Comparison of ENCODE assay signal across 1 cellular context in the genomic region with DNA sequence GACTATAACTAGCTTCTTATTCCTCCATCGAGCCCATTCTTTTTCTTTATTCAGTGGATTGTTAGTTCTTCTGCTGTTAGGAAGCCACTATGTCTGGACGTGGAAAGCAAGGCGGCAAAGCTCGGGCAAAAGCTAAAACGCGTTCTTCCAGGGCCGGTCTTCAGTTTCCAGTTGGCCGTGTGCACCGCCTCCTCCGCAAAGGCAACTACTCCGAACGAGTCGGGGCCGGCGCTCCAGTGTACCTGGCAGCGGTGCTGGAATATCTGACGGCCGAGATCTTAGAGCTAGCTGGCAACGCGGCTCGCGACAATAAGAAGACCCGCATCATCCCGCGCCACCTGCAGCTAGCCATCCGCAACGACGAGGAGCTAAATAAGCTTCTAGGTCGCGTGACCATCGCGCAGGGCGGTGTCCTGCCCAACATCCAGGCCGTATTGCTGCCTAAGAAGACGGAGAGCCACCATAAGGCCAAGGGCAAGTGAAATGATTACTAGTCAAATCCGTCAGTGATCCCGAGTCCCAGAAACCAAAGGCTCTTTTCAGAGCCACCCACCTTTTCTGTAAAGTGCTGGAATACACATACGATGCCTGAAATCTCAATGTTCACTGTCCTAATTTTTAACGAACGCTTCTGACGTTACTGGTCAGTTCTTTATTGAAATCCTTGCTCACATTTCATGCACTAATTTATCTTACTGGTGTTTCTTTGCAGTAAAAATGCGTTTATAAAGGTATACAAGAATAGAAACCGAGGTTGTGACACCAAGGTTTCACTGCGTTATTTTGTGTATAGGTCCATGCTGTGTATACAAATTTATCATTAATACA.
TF ChIP-seq lines count a peak whose summit lies in the region.

No MANE protein-coding gene starts in this region.

TF ChIP-seq in GM12878, 131 proteins besides CTCF, POLR2A, EP300 and RAD21 (continued from another document and continues in another):
- TF ChIP-seq FOXM1 (IDR thresholded peaks at IDR 0.05; ENCODE audit: low read depth, low read length) (peak; percentile 57), IRF4 (IDR thresholded peaks at IDR 0.05; ENCODE audit: low read depth, low read length) (0 out of 2 replicates have a peak, but pooled peaks have one; percentile 13), HDAC2 (IDR thresholded peaks at IDR 0.05) (no peak), TARDBP (IDR thresholded peaks at IDR 0.05; ENCODE audit: borderline replicate concordance) (no peak), RAD51 (IDR thresholded peaks at IDR 0.05) (peak; percentile 27; the same call in 1 of the 2 replicates), JUNB (IDR thresholded peaks at IDR 0.05) (no peak), JUND (IDR thresholded peaks at IDR 0.05; ENCODE audit: low read depth, low read length) (no peak), GATAD2B (conservative IDR thresholded peaks at IDR 0.05; ENCODE audit: low read depth) (no peak), KAT2A (conservative IDR thresholded peaks at IDR 0.05; ENCODE audit: control insufficient read depth, low read depth, low read length) (peak; percentile 48; the same call in 1 of the 2 replicates), CHD4 (IDR thresholded peaks at IDR 0.05) (no peak), FOXK2 (IDR thresholded peaks at IDR 0.05) (no peak), NFXL1 (IDR thresholded peaks at IDR 0.05; ENCODE audit: borderline replicate concordance) (peak; percentile 98), RFX5 (IDR thresholded peaks at IDR 0.05; ENCODE audit: low read depth, low read length) (no peak), EGR1 (IDR thresholded peaks at IDR 0.05; ENCODE audit: borderline replicate concordance in 1 of 2, low read depth in 2 of 2, low read length in 2 of 2) (peak in 1 of 2 experiments; percentile 66; a peak in 1 of 3 replicates), IKZF1 (conservative IDR thresholded peaks at IDR 0.05) (peak; percentile 48), MXI1 (IDR thresholded peaks at IDR 0.05; ENCODE audit: low read depth, low read length) (peak; percentile 79; the same call in 1 of the 2 replicates), ESRRA (IDR thresholded peaks at IDR 0.05; ENCODE audit: low read length) (no peak), SREBF2 (IDR thresholded peaks at IDR 0.05; ENCODE audit: low read length) (no peak), ZNF24 (IDR thresholded peaks at IDR 0.05) (no peak), RB1 (IDR thresholded peaks at IDR 0.05; ENCODE audit: borderline replicate concordance) (peak; percentile 28; the same call in 1 of the 2 replicates), BACH1 (IDR thresholded peaks at IDR 0.05; ENCODE audit: borderline replicate concordance) (peak; percentile 56; the same call in 1 of the 2 replicates), ZBED1 (IDR thresholded peaks at IDR 0.05; ENCODE audit: borderline replicate concordance) (0 out of 2 replicates have a peak, but pooled peaks have one; percentile 38), LARP7 (IDR thresholded peaks at IDR 0.05) (peak; percentile 88), FOS (IDR thresholded peaks at IDR 0.05; ENCODE audit: borderline replicate concordance, extremely low read depth, insufficient read length) (no peak), NR2C1 (IDR thresholded peaks at IDR 0.05) (no peak), SMARCA5 (IDR thresholded peaks at IDR 0.05) (peak; percentile 23; the same call in 1 of the 2 replicates), HDAC6 (IDR thresholded peaks at IDR 0.05; ENCODE audit: unreplicated experiment) (peak; percentile 80), RCOR1 (conservative IDR thresholded peaks at IDR 0.05; ENCODE audit: low read depth, low read length) (peak; percentile 84; the same call in 1 of the 2 replicates), CBX5 (IDR thresholded peaks at IDR 0.05; ENCODE audit: low read depth) (no peak), PAX5 (IDR thresholded peaks at IDR 0.05; ENCODE audit: borderline replicate concordance, low read depth, low read length) (peak; percentile 82; the same call in 1 of the 2 replicates), SPI1 (IDR thresholded peaks at IDR 0.05; ENCODE audit: borderline replicate concordance, insufficient read depth, low read depth, low read length) (no peak), PAX8 (IDR thresholded peaks at IDR 0.05) (no peak), DPF2 (IDR thresholded peaks at IDR 0.05) (0 out of 2 replicates have a peak, but pooled peaks have one; percentile 18), SUZ12 (IDR thresholded peaks at IDR 0.05; ENCODE audit: unreplicated experiment) (no peak), IKZF2 (IDR thresholded peaks at IDR 0.05) (peak in 1 of 2 experiments; percentile 22; a peak in 1 of 4 replicates), HDGF (IDR thresholded peaks at IDR 0.05) (no peak), POU2F2 (IDR thresholded peaks at IDR 0.05; ENCODE audit: borderline replicate concordance, low read depth, low read length) (no peak; the same call in 1 of the 3 replicates), TAF1 (IDR thresholded peaks at IDR 0.05; ENCODE audit: borderline replicate concordance, low read depth, low read length) (peak; percentile 74)
- TF ChIP-seq, protein P1, sequence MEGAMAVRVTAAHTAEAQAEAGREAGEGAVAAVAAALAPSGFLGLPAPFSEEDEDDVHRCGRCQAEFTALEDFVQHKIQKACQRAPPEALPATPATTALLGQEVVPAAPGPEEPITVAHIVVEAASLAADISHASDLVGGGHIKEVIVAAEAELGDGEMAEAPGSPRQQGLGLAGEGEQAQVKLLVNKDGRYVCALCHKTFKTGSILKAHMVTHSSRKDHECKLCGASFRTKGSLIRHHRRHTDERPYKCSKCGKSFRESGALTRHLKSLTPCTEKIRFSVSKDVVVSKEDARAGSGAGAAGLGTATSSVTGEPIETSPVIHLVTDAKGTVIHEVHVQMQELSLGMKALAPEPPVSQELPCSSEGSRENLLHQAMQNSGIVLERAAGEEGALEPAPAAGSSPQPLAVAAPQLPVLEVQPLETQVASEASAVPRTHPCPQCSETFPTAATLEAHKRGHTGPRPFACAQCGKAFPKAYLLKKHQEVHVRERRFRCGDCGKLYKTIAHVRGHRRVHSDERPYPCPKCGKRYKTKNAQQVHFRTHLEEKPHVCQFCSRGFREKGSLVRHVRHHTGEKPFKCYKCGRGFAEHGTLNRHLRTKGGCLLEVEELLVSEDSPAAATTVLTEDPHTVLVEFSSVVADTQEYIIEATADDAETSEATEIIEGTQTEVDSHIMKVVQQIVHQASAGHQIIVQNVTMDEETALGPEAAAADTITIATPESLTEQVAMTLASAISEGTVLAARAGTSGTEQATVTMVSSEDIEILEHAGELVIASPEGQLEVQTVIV (IDR thresholded peaks at IDR 0.05; ENCODE audit: borderline replicate concordance, partially characterized antibody), result no peak
- TF ChIP-seq, protein P2, sequence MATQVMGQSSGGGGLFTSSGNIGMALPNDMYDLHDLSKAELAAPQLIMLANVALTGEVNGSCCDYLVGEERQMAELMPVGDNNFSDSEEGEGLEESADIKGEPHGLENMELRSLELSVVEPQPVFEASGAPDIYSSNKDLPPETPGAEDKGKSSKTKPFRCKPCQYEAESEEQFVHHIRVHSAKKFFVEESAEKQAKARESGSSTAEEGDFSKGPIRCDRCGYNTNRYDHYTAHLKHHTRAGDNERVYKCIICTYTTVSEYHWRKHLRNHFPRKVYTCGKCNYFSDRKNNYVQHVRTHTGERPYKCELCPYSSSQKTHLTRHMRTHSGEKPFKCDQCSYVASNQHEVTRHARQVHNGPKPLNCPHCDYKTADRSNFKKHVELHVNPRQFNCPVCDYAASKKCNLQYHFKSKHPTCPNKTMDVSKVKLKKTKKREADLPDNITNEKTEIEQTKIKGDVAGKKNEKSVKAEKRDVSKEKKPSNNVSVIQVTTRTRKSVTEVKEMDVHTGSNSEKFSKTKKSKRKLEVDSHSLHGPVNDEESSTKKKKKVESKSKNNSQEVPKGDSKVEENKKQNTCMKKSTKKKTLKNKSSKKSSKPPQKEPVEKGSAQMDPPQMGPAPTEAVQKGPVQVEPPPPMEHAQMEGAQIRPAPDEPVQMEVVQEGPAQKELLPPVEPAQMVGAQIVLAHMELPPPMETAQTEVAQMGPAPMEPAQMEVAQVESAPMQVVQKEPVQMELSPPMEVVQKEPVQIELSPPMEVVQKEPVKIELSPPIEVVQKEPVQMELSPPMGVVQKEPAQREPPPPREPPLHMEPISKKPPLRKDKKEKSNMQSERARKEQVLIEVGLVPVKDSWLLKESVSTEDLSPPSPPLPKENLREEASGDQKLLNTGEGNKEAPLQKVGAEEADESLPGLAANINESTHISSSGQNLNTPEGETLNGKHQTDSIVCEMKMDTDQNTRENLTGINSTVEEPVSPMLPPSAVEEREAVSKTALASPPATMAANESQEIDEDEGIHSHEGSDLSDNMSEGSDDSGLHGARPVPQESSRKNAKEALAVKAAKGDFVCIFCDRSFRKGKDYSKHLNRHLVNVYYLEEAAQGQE (IDR thresholded peaks at IDR 0.05; ENCODE audit: low read depth, low read length), result no peak
- TF ChIP-seq, protein P3, sequence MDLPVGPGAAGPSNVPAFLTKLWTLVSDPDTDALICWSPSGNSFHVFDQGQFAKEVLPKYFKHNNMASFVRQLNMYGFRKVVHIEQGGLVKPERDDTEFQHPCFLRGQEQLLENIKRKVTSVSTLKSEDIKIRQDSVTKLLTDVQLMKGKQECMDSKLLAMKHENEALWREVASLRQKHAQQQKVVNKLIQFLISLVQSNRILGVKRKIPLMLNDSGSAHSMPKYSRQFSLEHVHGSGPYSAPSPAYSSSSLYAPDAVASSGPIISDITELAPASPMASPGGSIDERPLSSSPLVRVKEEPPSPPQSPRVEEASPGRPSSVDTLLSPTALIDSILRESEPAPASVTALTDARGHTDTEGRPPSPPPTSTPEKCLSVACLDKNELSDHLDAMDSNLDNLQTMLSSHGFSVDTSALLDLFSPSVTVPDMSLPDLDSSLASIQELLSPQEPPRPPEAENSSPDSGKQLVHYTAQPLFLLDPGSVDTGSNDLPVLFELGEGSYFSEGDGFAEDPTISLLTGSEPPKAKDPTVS (IDR thresholded peaks at IDR 0.05; ENCODE audit: low read depth, low read length), result no peak
- TF ChIP-seq, protein P4, sequence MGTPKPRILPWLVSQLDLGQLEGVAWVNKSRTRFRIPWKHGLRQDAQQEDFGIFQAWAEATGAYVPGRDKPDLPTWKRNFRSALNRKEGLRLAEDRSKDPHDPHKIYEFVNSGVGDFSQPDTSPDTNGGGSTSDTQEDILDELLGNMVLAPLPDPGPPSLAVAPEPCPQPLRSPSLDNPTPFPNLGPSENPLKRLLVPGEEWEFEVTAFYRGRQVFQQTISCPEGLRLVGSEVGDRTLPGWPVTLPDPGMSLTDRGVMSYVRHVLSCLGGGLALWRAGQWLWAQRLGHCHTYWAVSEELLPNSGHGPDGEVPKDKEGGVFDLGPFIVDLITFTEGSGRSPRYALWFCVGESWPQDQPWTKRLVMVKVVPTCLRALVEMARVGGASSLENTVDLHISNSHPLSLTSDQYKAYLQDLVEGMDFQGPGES (IDR thresholded peaks at IDR 0.05), result no peak; the same call in 1 of the 2 replicates
- TF ChIP-seq, protein P5, sequence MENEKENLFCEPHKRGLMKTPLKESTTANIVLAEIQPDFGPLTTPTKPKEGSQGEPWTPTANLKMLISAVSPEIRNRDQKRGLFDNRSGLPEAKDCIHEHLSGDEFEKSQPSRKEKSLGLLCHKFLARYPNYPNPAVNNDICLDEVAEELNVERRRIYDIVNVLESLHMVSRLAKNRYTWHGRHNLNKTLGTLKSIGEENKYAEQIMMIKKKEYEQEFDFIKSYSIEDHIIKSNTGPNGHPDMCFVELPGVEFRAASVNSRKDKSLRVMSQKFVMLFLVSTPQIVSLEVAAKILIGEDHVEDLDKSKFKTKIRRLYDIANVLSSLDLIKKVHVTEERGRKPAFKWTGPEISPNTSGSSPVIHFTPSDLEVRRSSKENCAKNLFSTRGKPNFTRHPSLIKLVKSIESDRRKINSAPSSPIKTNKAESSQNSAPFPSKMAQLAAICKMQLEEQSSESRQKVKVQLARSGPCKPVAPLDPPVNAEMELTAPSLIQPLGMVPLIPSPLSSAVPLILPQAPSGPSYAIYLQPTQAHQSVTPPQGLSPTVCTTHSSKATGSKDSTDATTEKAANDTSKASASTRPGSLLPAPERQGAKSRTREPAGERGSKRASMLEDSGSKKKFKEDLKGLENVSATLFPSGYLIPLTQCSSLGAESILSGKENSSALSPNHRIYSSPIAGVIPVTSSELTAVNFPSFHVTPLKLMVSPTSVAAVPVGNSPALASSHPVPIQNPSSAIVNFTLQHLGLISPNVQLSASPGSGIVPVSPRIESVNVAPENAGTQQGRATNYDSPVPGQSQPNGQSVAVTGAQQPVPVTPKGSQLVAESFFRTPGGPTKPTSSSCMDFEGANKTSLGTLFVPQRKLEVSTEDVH (IDR thresholded peaks at IDR 0.05; ENCODE audit: low read depth, partially characterized antibody), result peak; percentile 22
- TF ChIP-seq, protein P6, sequence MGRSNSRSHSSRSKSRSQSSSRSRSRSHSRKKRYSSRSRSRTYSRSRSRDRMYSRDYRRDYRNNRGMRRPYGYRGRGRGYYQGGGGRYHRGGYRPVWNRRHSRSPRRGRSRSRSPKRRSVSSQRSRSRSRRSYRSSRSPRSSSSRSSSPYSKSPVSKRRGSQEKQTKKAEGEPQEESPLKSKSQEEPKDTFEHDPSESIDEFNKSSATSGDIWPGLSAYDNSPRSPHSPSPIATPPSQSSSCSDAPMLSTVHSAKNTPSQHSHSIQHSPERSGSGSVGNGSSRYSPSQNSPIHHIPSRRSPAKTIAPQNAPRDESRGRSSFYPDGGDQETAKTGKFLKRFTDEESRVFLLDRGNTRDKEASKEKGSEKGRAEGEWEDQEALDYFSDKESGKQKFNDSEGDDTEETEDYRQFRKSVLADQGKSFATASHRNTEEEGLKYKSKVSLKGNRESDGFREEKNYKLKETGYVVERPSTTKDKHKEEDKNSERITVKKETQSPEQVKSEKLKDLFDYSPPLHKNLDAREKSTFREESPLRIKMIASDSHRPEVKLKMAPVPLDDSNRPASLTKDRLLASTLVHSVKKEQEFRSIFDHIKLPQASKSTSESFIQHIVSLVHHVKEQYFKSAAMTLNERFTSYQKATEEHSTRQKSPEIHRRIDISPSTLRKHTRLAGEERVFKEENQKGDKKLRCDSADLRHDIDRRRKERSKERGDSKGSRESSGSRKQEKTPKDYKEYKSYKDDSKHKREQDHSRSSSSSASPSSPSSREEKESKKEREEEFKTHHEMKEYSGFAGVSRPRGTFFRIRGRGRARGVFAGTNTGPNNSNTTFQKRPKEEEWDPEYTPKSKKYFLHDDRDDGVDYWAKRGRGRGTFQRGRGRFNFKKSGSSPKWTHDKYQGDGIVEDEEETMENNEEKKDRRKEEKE (IDR thresholded peaks at IDR 0.05), result peak; percentile 56; the same call in 1 of the 2 replicates
- TF ChIP-seq, protein P7, sequence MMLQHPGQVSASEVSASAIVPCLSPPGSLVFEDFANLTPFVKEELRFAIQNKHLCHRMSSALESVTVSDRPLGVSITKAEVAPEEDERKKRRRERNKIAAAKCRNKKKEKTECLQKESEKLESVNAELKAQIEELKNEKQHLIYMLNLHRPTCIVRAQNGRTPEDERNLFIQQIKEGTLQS (IDR thresholded peaks at IDR 0.05; ENCODE audit: borderline replicate concordance, extremely low read depth, low read depth, low read length), result no peak
- TF ChIP-seq, protein P8, sequence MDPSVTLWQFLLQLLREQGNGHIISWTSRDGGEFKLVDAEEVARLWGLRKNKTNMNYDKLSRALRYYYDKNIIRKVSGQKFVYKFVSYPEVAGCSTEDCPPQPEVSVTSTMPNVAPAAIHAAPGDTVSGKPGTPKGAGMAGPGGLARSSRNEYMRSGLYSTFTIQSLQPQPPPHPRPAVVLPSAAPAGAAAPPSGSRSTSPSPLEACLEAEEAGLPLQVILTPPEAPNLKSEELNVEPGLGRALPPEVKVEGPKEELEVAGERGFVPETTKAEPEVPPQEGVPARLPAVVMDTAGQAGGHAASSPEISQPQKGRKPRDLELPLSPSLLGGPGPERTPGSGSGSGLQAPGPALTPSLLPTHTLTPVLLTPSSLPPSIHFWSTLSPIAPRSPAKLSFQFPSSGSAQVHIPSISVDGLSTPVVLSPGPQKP (IDR thresholded peaks at IDR 0.05; ENCODE audit: low read depth, low read length), result peak; percentile 55; the same call in 1 of the 2 replicates
